1 cellular context compared by ENCODE assay signal in the genomic region with DNA sequence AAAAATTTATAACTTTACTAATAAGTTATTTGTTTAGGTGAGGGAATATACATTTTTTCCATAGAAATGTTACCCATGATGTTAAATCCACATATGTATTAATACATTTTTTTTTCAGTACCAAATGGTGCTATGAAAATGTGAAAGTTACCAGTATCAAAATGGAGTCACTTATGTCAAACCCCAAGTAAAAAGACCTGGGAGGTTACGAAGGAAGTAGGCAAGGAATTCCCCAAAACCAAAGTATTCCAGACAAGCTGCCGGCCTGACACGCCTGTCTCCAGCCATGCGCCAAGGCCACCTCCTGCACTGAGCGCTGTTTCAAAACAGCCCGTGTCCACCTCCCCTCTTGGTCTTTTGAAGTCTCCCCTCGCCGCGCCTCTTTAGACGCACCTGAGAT.
TF ChIP-seq lines count a peak whose summit lies in the region.

No MANE protein-coding gene starts in this region.

TF ChIP-seq in GM12878, 131 proteins besides CTCF, POLR2A, EP300 and RAD21:
- TF ChIP-seq, protein P1, sequence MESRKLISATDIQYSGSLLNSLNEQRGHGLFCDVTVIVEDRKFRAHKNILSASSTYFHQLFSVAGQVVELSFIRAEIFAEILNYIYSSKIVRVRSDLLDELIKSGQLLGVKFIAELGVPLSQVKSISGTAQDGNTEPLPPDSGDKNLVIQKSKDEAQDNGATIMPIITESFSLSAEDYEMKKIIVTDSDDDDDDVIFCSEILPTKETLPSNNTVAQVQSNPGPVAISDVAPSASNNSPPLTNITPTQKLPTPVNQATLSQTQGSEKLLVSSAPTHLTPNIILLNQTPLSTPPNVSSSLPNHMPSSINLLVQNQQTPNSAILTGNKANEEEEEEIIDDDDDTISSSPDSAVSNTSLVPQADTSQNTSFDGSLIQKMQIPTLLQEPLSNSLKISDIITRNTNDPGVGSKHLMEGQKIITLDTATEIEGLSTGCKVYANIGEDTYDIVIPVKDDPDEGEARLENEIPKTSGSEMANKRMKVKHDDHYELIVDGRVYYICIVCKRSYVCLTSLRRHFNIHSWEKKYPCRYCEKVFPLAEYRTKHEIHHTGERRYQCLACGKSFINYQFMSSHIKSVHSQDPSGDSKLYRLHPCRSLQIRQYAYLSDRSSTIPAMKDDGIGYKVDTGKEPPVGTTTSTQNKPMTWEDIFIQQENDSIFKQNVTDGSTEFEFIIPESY (IDR thresholded peaks at IDR 0.05) = no peak
- TF ChIP-seq, protein P2, sequence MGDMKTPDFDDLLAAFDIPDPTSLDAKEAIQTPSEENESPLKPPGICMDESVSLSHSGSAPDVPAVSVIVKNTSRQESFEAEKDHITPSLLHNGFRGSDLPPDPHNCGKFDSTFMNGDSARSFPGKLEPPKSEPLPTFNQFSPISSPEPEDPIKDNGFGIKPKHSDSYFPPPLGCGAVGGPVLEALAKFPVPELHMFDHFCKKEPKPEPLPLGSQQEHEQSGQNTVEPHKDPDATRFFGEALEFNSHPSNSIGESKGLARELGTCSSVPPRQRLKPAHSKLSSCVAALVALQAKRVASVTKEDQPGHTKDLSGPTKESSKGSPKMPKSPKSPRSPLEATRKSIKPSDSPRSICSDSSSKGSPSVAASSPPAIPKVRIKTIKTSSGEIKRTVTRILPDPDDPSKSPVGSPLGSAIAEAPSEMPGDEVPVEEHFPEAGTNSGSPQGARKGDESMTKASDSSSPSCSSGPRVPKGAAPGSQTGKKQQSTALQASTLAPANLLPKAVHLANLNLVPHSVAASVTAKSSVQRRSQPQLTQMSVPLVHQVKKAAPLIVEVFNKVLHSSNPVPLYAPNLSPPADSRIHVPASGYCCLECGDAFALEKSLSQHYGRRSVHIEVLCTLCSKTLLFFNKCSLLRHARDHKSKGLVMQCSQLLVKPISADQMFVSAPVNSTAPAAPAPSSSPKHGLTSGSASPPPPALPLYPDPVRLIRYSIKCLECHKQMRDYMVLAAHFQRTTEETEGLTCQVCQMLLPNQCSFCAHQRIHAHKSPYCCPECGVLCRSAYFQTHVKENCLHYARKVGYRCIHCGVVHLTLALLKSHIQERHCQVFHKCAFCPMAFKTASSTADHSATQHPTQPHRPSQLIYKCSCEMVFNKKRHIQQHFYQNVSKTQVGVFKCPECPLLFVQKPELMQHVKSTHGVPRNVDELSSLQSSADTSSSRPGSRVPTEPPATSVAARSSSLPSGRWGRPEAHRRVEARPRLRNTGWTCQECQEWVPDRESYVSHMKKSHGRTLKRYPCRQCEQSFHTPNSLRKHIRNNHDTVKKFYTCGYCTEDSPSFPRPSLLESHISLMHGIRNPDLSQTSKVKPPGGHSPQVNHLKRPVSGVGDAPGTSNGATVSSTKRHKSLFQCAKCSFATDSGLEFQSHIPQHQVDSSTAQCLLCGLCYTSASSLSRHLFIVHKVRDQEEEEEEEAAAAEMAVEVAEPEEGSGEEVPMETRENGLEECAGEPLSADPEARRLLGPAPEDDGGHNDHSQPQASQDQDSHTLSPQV (IDR thresholded peaks at IDR 0.05) = 0 out of 2 replicates have a peak, but pooled peaks have one; percentile 12
